In the genomic region with DNA sequence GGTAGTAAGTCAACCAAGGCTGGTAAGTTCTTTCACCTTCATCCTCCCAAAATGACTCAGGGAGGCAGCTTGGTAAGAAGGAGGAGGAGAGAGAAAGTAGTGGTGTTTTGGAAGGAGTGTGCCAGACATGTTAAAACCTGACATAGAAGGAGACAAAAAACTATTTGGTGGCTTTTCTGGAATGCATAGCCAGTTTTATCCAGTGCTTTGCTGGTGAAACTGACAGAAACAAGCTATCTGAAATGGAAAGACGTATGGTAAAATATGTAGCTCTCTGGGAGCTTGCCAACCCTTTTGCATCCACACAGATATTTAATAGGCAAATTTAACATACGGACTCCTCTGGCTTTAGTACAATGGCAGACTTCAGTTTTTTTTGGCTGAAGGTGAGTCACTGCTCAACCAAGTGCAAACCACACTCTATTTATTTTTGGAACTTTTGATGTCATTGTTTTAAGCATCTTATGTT, we compare ENCODE assay signal across 8 cellular contexts. TPM values are rescaled to one million over a fixed set of nuclear protein-coding genes. Genes with fewer than 3 reads are reported as not detected.
DNase-seq lines count a peak whose midpoint lies in the region; ATAC-seq and TF ChIP-seq lines count a peak whose summit lies in the region.

No MANE protein-coding gene starts in this region.

- no peak for TF ChIP-seq CTCF in adrenal gland (IDR thresholded peaks at IDR 0.05)

- peaks cover 99% of the 10 kb centered on the region for H3K36me3 Mint-ChIP-seq in activated T-helper 17 cell treated with anti-CD3 and anti-CD28 coated beads, Interleukin-2, amount 50 U/mL, for 72 hours (ENCODE audit: low read depth)
- H3K36me3 Mint-ChIP-seq in naive thymus-derived CD4-positive, alpha-beta T cell, result peaks cover 35 to 65% (median 56%) of the 10 kb centered on the region in 5 donors

- H3K4me1 ChIP-seq in naive thymus-derived CD4-positive, alpha-beta T cell (ENCODE audit: control insufficient read depth in 2 of 2, insufficient read depth in 2 of 2, low read length in 2 of 2), result peaks cover 5 to 8% of the 10 kb centered on the region in 2 donors
- no peaks in the 10 kb centered on the region for H3K4me1 ChIP-seq in adrenal gland (replicated peaks in 1 of 2)

- no peaks in the 10 kb centered on the region for H3K9me3 Mint-ChIP-seq in activated T-helper 17 cell treated with anti-CD3 and anti-CD28 coated beads, Interleukin-2, amount 50 U/mL, for 72 hours
- peaks cover 0 to 2% (median 0%) of the 10 kb centered on the region in 11 donors for H3K9me3 Mint-ChIP-seq in naive thymus-derived CD4-positive, alpha-beta T cell

- 70 to 76% (median 72%) methylated on average over 2 of the region's 2 CpGs for WGBS in adrenal gland, 4 donors

- no peak overlapping the region for H3K4me3 ChIP-seq in naive thymus-derived CD4-positive, alpha-beta T cell (ENCODE audit: low read length)
- no peak overlapping the region for H3K4me3 ChIP-seq in adrenal gland

- peaks cover 19 to 71% (median 31%) of the 10 kb centered on the region in 3 experiments for H3K36me3 ChIP-seq in naive thymus-derived CD4-positive, alpha-beta T cell (ENCODE audit: control insufficient read depth in 2 of 3, insufficient read depth in 3 of 3, low read length in 3 of 3)
- H3K36me3 ChIP-seq in adrenal gland (replicated peaks in 1 of 2), result peaks cover 0 to 22% of the 10 kb centered on the region in 2 donors

- POLR2A ChIA-PET in naive thymus-derived CD4-positive, alpha-beta T cell (lab: Charles Lee), result no interaction called here

- TF ChIP-seq POLR2A in adrenal gland (IDR thresholded peaks at IDR 0.05), result no peak

- CTCF ChIA-PET in naive thymus-derived CD4-positive, alpha-beta T cell (lab: Charles Lee), result no interaction called here

- DNase-seq in COLO829 (ENCODE audit: low spot score) (peak; percentile 52), retina (no peak), posterior cingulate gyrus (no peak), adrenal gland (no peak)
- DNase-seq in naive thymus-derived CD4-positive, alpha-beta T cell, result no peak

- no peaks in the 10 kb centered on the region for H3K27me3 ChIP-seq in naive thymus-derived CD4-positive, alpha-beta T cell (ENCODE audit: control insufficient read depth in 2 of 2, insufficient read depth in 2 of 2, low read length in 2 of 2)
- H3K27me3 ChIP-seq in adrenal gland, result no peaks in the 10 kb centered on the region

- intact Hi-C loops in naive thymus-derived CD4-positive, alpha-beta T cell (cut with micrococcal nuclease), result loop anchor here (1.0 to 5.0 kb wide), 4 partner anchors 17 to 35 kb away; no protein-coding TSS in a partner anchor
- intact Hi-C loops in posterior cingulate gyrus (cut with DNase I), result no loop called here
- intact Hi-C loops in adrenal gland (cut with DNase I), result no loop called here

- H3K4me1 Mint-ChIP-seq in activated T-helper 17 cell treated with anti-CD3 and anti-CD28 coated beads, Interleukin-2, amount 50 U/mL, for 72 hours, result peaks cover 20% of the 10 kb centered on the region
- peaks cover 14 to 56% (median 45%) of the 10 kb centered on the region in 7 donors for H3K4me1 Mint-ChIP-seq in naive thymus-derived CD4-positive, alpha-beta T cell

- H3K27ac Mint-ChIP-seq in activated T-helper 17 cell treated with anti-CD3 and anti-CD28 coated beads, Interleukin-2, amount 50 U/mL, for 72 hours, result peak overlapping the region; percentile 78
- peak overlapping the region in 8 of 9 donors; percentile 29 to 90 (median 72) for H3K27ac Mint-ChIP-seq in naive thymus-derived CD4-positive, alpha-beta T cell

- no peak overlapping the region for H3K27ac ChIP-seq in naive thymus-derived CD4-positive, alpha-beta T cell (ENCODE audit: low read depth, low read length)
- no peak overlapping the region for H3K27ac ChIP-seq in adrenal gland

- H3K27me3 Mint-ChIP-seq in activated T-helper 17 cell treated with anti-CD3 and anti-CD28 coated beads, Interleukin-2, amount 50 U/mL, for 72 hours, result no peaks in the 10 kb centered on the region
- H3K27me3 Mint-ChIP-seq in naive thymus-derived CD4-positive, alpha-beta T cell, result no peaks in the 10 kb centered on the region

- peak overlapping the region; percentile 22 for H3K4me3 Mint-ChIP-seq in activated T-helper 17 cell treated with anti-CD3 and anti-CD28 coated beads, Interleukin-2, amount 50 U/mL, for 72 hours
- H3K4me3 Mint-ChIP-seq in naive thymus-derived CD4-positive, alpha-beta T cell, result peak overlapping the region in 2 of 10 donors; percentile 14 to 46

- ATAC-seq in GM19452 (IDR thresholded peaks at IDR 0.05; ENCODE audit: unreplicated experiment) (peak; percentile 82), HG03439 (IDR thresholded peaks at IDR 0.05; ENCODE audit: unreplicated experiment) (peak; percentile 68)
- ATAC-seq in activated T-helper 17 cell treated with anti-CD3 and anti-CD28 coated beads, Interleukin-2, amount 50 U/mL, for 72 hours (replicated peaks), result peak; percentile 94
- ATAC-seq in naive thymus-derived CD4-positive, alpha-beta T cell, result peak; percentile 59

- H3K9me3 ChIP-seq in naive thymus-derived CD4-positive, alpha-beta T cell (ENCODE audit: control insufficient read depth in 2 of 3, low read length in 3 of 3), result no peaks in the 10 kb centered on the region
- no peaks in the 10 kb centered on the region for H3K9me3 ChIP-seq in adrenal gland (replicated peaks in 1 of 3)

RNA-seq across cellular contexts. Expression of gene RAB14, which starts 45.4 kb away (rescaled TPM):
- total RNA-seq in activated T-helper 17 cell treated with anti-CD3 and anti-CD28 coated beads, Interleukin-2, amount 50 U/mL, for 72 hours, result 10 to 100 TPM; 45.4 to 66.4 TPM
- total RNA-seq in naive thymus-derived CD4-positive, alpha-beta T cell, result 10 to 100 TPM; 43.9 to 66.5 (median 60.7) TPM
- 10 to 100 TPM; 30.5 to 38.7 TPM for polyA plus RNA-seq in naive thymus-derived CD4-positive, alpha-beta T cell
- total RNA-seq in adrenal gland, result 10 to 100 TPM; 23.8 to 93.2 (median 59.6) TPM
- 100 to 1,000 TPM in 1 of 3 donors, 10 to 100 TPM in 2; 16.5 to 108 (median 21.7) TPM for polyA plus RNA-seq in adrenal gland

Comparison
In these comparisons a context has a peak if more than half of its experiments do, and no peak if none do; other contexts are left out.
1. intact Hi-C loops: an anchor here in naive thymus-derived CD4-positive, alpha-beta T cell (1.0 to 5.0 kb wide); none called in posterior cingulate gyrus and adrenal gland.